15 cellular contexts compared by ENCODE assay signal in genomic region chrX:2963992-2964794, GRCh38. TPM values are rescaled to one million over a fixed set of nuclear protein-coding genes. Genes with fewer than 3 reads are reported as not detected.
DNase-seq lines count a peak whose midpoint lies in the region; ATAC-seq and TF ChIP-seq lines count a peak whose summit lies in the region.
"Not testable (repeated sequence)": the region's sequence is repeated elsewhere in the genome, so short reads cannot be mapped to it uniquely, and the experiment has no call there.
"Had no signal": no experiment of that assay in that cellular context is flagged by ENCODE, and none has a peak within 500 bp of the region (broad histone marks: within the 10 kb centered on the region; RNA-seq: fewer than 3 reads in every experiment).

No MANE protein-coding gene starts in this region.

- not testable (repeated sequence) for H3K4ac ChIP-seq in neuronal stem cell (ENCODE audit: low read length)

- not testable (repeated sequence) for H2BK120ac ChIP-seq in neuronal stem cell (ENCODE audit: low read depth, low read length)

- DNase-seq in EH (ENCODE audit: low read depth) = peak; percentile 78
- peak; percentile 9 for DNase-seq in HuH-7 (ENCODE audit: low spot score)
- DNase-seq in amniotic epithelial cell (ENCODE audit: low read depth) = peak; percentile 65
- DNase-seq in cardiac muscle cell (ENCODE audit: low read depth in 1 of 2, low spot score in 1 of 2) = peak in 1 of 2 donors; percentile 63
- not testable (repeated sequence) for DNase-seq in left lung, aorta
- peak; percentile 11 for DNase-seq in neuronal stem cell (ENCODE audit: low spot score)

- ATAC-seq in left lung = peak; percentile 73
- ATAC-seq in aorta (ENCODE audit: low FRiP score) = not testable (repeated sequence)

- H2BK5ac ChIP-seq in neuronal stem cell (ENCODE audit: low read length) = not testable (repeated sequence)

- H3K9me3 ChIP-seq in duodenal mucosa (ENCODE audit: control insufficient read depth in 1 of 2, low read length in 2 of 2); cardiac muscle cell (ENCODE audit: low read depth); left lung; neuronal stem cell (replicated peaks in 1 of 2; ENCODE audit: control insufficient read depth in 2 of 2, insufficient read depth in 1 of 2, low read depth in 1 of 2, low read length in 2 of 2); aorta (ENCODE audit: control insufficient read depth, low read length): not testable (repeated sequence)

- H3K79me1 ChIP-seq in neuronal stem cell (ENCODE audit: low read depth, low read length) = not testable (repeated sequence)

- WGBS in neuronal stem cell (ENCODE audit: extremely low coverage in 2 of 2, insufficient read length in 2 of 2, insufficient replicate concordance in 1 of 2), 2 donors = no CpG with 5 or more reads among the region's 16 CpGs
- WGBS in aorta, 2 donors = 17 to 30% methylated on average over 13 to 16 of the region's 16 CpGs

- not testable (repeated sequence) for H3K18ac ChIP-seq in neuronal stem cell (ENCODE audit: low read length)

- not testable (repeated sequence) for H2BK12ac ChIP-seq in neuronal stem cell (ENCODE audit: low read length)

- H3K27ac ChIP-seq in duodenal mucosa (ENCODE audit: low read depth, low read length) (peak overlapping the region; percentile 25), cardiac muscle cell (peak overlapping the region; percentile 79), left lung (peak overlapping the region in 1 of 2 donors; percentile 39), neuronal stem cell (replicated peaks; ENCODE audit: low read length) (peak overlapping the region; percentile 61), aorta (ENCODE audit: low read depth in 1 of 2, low read length in 2 of 2) (peak overlapping the region; percentile 7 to 82)

- H2AFZ ChIP-seq in neuronal stem cell (ENCODE audit: low read length) = peak overlapping the region; percentile 62

- H2BK15ac ChIP-seq in neuronal stem cell (ENCODE audit: low read length) = not testable (repeated sequence)

- H3K4me2 ChIP-seq in neuronal stem cell (ENCODE audit: insufficient read depth, low read length, poor library complexity, severe bottlenecking) = not testable (repeated sequence)

- peak overlapping the region; percentile 48 to 50 for H3K4me3 ChIP-seq in duodenal mucosa (ENCODE audit: low read depth in 1 of 2, low read length in 2 of 2)
- not testable (repeated sequence) for H3K4me3 ChIP-seq in cardiac muscle cell; left lung; aorta (ENCODE audit: low read length in 2 of 2)
- H3K4me3 ChIP-seq in neuronal stem cell (ENCODE audit: low read length in 2 of 2) = peak overlapping the region in 1 of 2 donors; percentile 18

- H3K14ac ChIP-seq in neuronal stem cell (ENCODE audit: low read length) = not testable (repeated sequence)

- H4K8ac ChIP-seq in neuronal stem cell (ENCODE audit: low read depth, low read length) = not testable (repeated sequence)

- H3K36me3 ChIP-seq in duodenal mucosa (ENCODE audit: control insufficient read depth in 1 of 2, insufficient read depth in 2 of 2, low read length in 2 of 2); cardiac muscle cell; left lung; neuronal stem cell (replicated peaks in 1 of 2; ENCODE audit: control insufficient read depth in 2 of 2, insufficient read depth in 2 of 2, low read length in 2 of 2); aorta (ENCODE audit: control insufficient read depth in 1 of 2, insufficient read depth in 2 of 2, low read length in 1 of 2): not testable (repeated sequence)

- peak overlapping the region; percentile 32 to 47 for H3K9ac ChIP-seq in duodenal mucosa (ENCODE audit: low read depth in 1 of 2, low read length in 2 of 2)
- H3K9ac ChIP-seq in neuronal stem cell (ENCODE audit: low read depth, low read length, poor library complexity) = not testable (repeated sequence)

- not testable (repeated sequence) for H3K27me3 ChIP-seq in duodenal mucosa (ENCODE audit: control insufficient read depth in 1 of 2, insufficient read depth in 2 of 2, low read length in 2 of 2); cardiac muscle cell; left lung; neuronal stem cell (ENCODE audit: control insufficient read depth in 3 of 3, insufficient read depth in 3 of 3, low read depth in 1 of 3, low read length in 3 of 3); aorta (ENCODE audit: control insufficient read depth in 1 of 2, insufficient read depth in 2 of 2, low read length in 1 of 2)

- H4K91ac ChIP-seq in neuronal stem cell (ENCODE audit: low read depth, low read length, poor library complexity) = not testable (repeated sequence)

- not testable (repeated sequence) for TF ChIP-seq CTCF in cardiac muscle cell (IDR thresholded peaks at IDR 0.05; ENCODE audit: low read depth, low read length); left lung (IDR thresholded peaks at IDR 0.05)

- not testable (repeated sequence) for H2AK5ac ChIP-seq in neuronal stem cell (ENCODE audit: low read depth, low read length)

- intact Hi-C loops in left lung (cut with DNase I); aorta (cut with DNase I): not testable (repeated sequence)

- H3K23ac ChIP-seq in neuronal stem cell (ENCODE audit: low read depth, low read length, poor library complexity) = not testable (repeated sequence)

- not testable (repeated sequence) for H3K4me1 ChIP-seq in duodenal mucosa (ENCODE audit: control insufficient read depth in 1 of 2, insufficient read depth in 2 of 2, low read length in 2 of 2); cardiac muscle cell (ENCODE audit: low read depth); left lung; neuronal stem cell (ENCODE audit: control insufficient read depth in 2 of 2, insufficient read depth in 1 of 2, low read depth in 1 of 2, low read length in 2 of 2); aorta (ENCODE audit: control insufficient read depth in 1 of 2, insufficient read depth in 2 of 2, low read length in 2 of 2)

RNA-seq across cellular contexts. Expression of gene ARSD, which starts 35.1 kb away (rescaled TPM):
- 29.9 and 32.7 TPM in 2 replicates for total RNA-seq in cardiac muscle cell
- polyA plus RNA-seq in cardiac muscle cell = 23.5 and 29.7 TPM in 2 replicates
- 10 to 100 TPM; 22.7 to 58.9 TPM for total RNA-seq in left lung
- 2.0 TPM for polyA plus RNA-seq in neuronal stem cell (2013, experiment 1 of 2)
- polyA plus RNA-seq in neuronal stem cell (2013, experiment 2 of 2) = 2.3 TPM
- 10 to 100 TPM; 18.7 to 23.3 TPM for total RNA-seq in aorta
- 10 to 100 TPM in 1 of 2 donors, 1 to 10 TPM in 1; 1.9 to 13.8 TPM for polyA plus RNA-seq in aorta

RNA-seq across cellular contexts. Expression of gene ARSH, which starts 42.2 kb away (rescaled TPM):
- total RNA-seq in cardiac muscle cell = not detected in 2 replicates
- not detected in 2 replicates for polyA plus RNA-seq in cardiac muscle cell
- total RNA-seq in left lung = not detected
- polyA plus RNA-seq in neuronal stem cell (2013, experiment 1 of 2) = not detected
- polyA plus RNA-seq in neuronal stem cell (2013, experiment 2 of 2) = not detected
- total RNA-seq in aorta = not detected
- not detected for polyA plus RNA-seq in aorta
- total RNA-seq: activated CD8-positive, alpha-beta T cell treated with anti-CD3 and anti-CD28 coated beads for 36 hours; activated naive CD4-positive, alpha-beta T cell treated with anti-CD3 and anti-CD28 coated beads, Interleukin-2, amount 50 U/mL, for 72 hours; cerebellum; omental fat pad; spleen; T-cell had no signal
- polyA plus RNA-seq: CD14-positive monocyte, spleen had no signal
